1 cellular context compared by ENCODE assay signal in genomic region chr2:73133566-73134227, GRCh38.
TF ChIP-seq lines count a peak whose summit lies in the region.

No MANE protein-coding gene starts in this region.

TF ChIP-seq in H1, 55 proteins besides CTCF, POLR2A, EP300 and RAD21 (continued from another document):
- no peak for TF ChIP-seq E2F6 (IDR thresholded peaks at IDR 0.05)
- TF ChIP-seq CTBP2 (IDR thresholded peaks at IDR 0.05; ENCODE audit: borderline replicate concordance, insufficient read depth, insufficient read length, low read length): no peak
- TF ChIP-seq FOSL1 (IDR thresholded peaks at IDR 0.05; ENCODE audit: insufficient read depth, low read depth, low read length): no peak
- no peak for TF ChIP-seq SIX5 (IDR thresholded peaks at IDR 0.05; ENCODE audit: low read depth, low read length)
- TF ChIP-seq TAF1 (IDR thresholded peaks at IDR 0.05; ENCODE audit: low read depth, low read length): no peak
- TF ChIP-seq ATF3 (IDR thresholded peaks at IDR 0.05; ENCODE audit: insufficient read depth, low read depth, low read length): no peak
- TF ChIP-seq CHD7 (IDR thresholded peaks at IDR 0.05; ENCODE audit: insufficient replicate concordance, low read length): no peak
- TF ChIP-seq BACH1 (IDR thresholded peaks at IDR 0.05; ENCODE audit: low read length): no peak
